8 cellular contexts compared by ENCODE assay signal in the genomic region with DNA sequence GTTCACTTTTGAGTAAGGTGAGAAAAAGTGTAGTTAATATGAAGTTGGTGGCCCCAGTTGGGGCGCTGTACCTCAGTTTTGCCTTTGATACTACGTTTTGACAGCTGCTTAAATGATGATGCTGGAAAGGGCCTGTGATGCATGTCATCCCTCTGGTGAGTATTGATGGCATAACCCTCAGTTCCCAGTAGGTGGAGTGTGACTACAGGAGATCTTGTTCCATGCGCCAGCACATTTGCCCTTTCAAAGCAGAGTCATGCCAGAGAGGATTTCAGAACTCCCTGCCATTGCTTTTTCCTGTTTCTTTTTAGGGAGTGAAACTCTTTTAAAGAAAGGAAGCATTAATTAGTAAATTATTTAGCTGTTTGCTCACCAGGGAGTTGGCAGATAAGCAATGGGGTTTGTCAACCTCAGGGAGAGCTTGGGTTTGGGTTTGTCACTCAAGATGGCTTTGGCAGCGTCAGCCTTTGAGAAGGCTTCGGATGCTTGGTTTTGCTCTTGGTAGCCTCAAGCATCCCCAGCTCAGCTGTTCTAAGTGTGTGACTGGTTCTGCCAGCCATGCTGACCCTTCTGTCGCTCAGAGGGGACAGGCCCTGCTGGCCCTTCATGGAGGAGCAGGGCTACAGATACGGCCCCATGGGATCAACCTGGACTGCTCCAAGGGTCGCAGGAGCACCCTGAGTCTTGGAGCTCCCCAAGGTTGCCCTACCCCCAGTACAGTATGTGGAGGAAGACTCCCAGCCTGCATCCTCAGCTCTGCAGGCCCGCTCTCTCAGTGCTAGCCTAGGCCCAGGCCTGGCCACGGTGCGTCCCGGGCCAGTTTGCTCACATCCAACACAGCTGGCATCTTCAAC. TPM values are rescaled to one million over a fixed set of nuclear protein-coding genes. Genes with fewer than 3 reads are reported as not detected.
DNase-seq lines count a peak whose midpoint lies in the region; ATAC-seq lines count a peak whose summit lies in the region.

No MANE protein-coding gene starts in this region.

- H3K27me3 ChIP-seq in muscle layer of duodenum (ENCODE audit: low read depth, low read length), result no peaks in the 10 kb centered on the region

- ATAC-seq in GM19468 (IDR thresholded peaks at IDR 0.05; ENCODE audit: extremely low read depth, unreplicated experiment) (peak; percentile 65), HG03565 (IDR thresholded peaks at IDR 0.05; ENCODE audit: unreplicated experiment) (peak; percentile 55), esophagus mucosa (peak; percentile 96)

- H3K4me1 ChIP-seq in muscle layer of duodenum (ENCODE audit: control insufficient read depth in 1 of 2, insufficient read depth in 2 of 2, low read length in 2 of 2), result peaks cover 7 to 16% of the 10 kb centered on the region in 2 donors

- H3K36me3 ChIP-seq in muscle layer of duodenum (ENCODE audit: control insufficient read depth in 1 of 2, insufficient read depth in 2 of 2, low read length in 2 of 2), result no peaks in the 10 kb centered on the region

- peak overlapping the region; percentile 85 for H3K27ac ChIP-seq in muscle layer of duodenum (ENCODE audit: low read length)

- H3K9me3 ChIP-seq in muscle layer of duodenum (ENCODE audit: control insufficient read depth in 1 of 2, low read length in 2 of 2), result no peaks in the 10 kb centered on the region

- H3K4me3 ChIP-seq in muscle layer of duodenum (ENCODE audit: low read depth in 1 of 2, low read length in 2 of 2), result no peak overlapping the region

- DNase-seq in DMS114 treated with DMSO at 0.1 percent for 48 hours (lab: John Stamatoyannopoulos, UW; ENCODE audit: unreplicated experiment), result peak; percentile 65
- DNase-seq in NCI-H524 treated with DMSO at 0.1 percent for 48 hours (lab: John Stamatoyannopoulos, UW), result peak; percentile 6
- peak; percentile 22 to 45 for DNase-seq in activated CD4-positive, alpha-beta T cell treated with anti-CD3 and anti-CD28 coated beads, Interleukin-2, amount 50 U/mL, for 48 hours
- peak; percentile 69 for DNase-seq in stromal cell of bone marrow (ENCODE audit: low read depth)

RNA-seq across cellular contexts. Expression of a gene that starts 29.1 kb away (rescaled TPM):
- total RNA-seq in esophagus mucosa, result 1.2 TPM

Comparison
In these comparisons a context has a peak if more than half of its experiments do, and no peak if none do; other contexts are left out.
1. DNase-seq: peak in every context shown above with its lines; median percentile 69 in stromal cell of bone marrow; 65 in DMS114 treated with DMSO at 0.1 percent for 48 hours; 34 in activated CD4-positive, alpha-beta T cell treated with anti-CD3 and anti-CD28 coated beads, Interleukin-2, amount 50 U/mL, for 48 hours; 6 in NCI-H524 treated with DMSO at 0.1 percent for 48 hours.